ENCODE assay signal across 8 cellular contexts in the genomic region with DNA sequence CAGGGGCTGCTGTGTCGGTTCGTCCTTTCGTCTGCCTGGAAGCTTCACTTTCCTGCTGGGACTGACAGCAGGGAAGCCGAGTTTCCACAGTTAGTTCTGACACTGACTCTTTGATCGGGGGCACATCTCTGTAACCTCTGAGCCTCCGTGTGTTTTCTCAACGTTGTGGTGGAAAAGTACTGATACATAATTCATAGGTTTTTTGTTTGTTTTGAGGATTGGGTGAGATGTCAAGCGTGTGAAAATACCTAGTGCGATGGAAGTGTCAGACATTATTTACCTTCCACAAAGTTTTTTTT.
DNase-seq lines count a peak whose midpoint lies in the region; TF ChIP-seq lines count a peak whose summit lies in the region.

No MANE protein-coding gene starts in this region.

- no peaks in the 10 kb centered on the region for H3K9me3 ChIP-seq in SK-N-MC (ENCODE audit: low read depth, low read length)

- TF ChIP-seq CTCF in retinal pigment epithelial cell (conservative IDR thresholded peaks at IDR 0.05; ENCODE audit: low read depth, low read length): no peak

- H3K36me3 ChIP-seq in SK-N-MC (ENCODE audit: insufficient read depth, low read length): no peaks in the 10 kb centered on the region; the same call in 1 of the 2 replicates

- H3K4me3 ChIP-seq in SK-N-MC: peak overlapping the region; percentile 91
- H3K4me3 ChIP-seq in retinal pigment epithelial cell (ENCODE audit: low read length): peak overlapping the region; percentile 89

- H3K27ac ChIP-seq in SK-N-MC: no peak overlapping the region

- H3K9ac ChIP-seq in SK-N-MC (ENCODE audit: insufficient read length): peak overlapping the region; percentile 85

- peak; percentile 4 to 15 for DNase-seq in activated CD4-positive, alpha-beta T cell treated with anti-CD3 and anti-CD28 coated beads, Interleukin-2, amount 50 U/mL, for 4 hours
- DNase-seq in activated CD4-positive, alpha-beta T cell treated with anti-CD3 and anti-CD28 coated beads, Interleukin-2, amount 50 U/mL, for 1 hour: no peak
- DNase-seq in SK-N-MC (ENCODE audit: low read depth, low spot score) (no peak), fibroblast of peridontal ligament (ENCODE audit: extremely low read depth) (peak; percentile 23), retinal pigment epithelial cell (ENCODE audit: low read depth) (no peak), NCI-H187 treated with DMSO at 0.1 percent for 48 hours (lab: John Stamatoyannopoulos, UW) (no peak), DMS79 (lab: John Stamatoyannopoulos, UW) (no peak)
- no peak for DNase-seq in NK-92 treated with Interleukin-12 subunit alpha and Interleukin-12 subunit beta, amount 100 ng/mL, for 24 hours (lab: John Stamatoyannopoulos, UW)

Comparison
In these comparisons a context has a peak if more than half of its experiments do, and no peak if none do; other contexts are left out.
1. DNase-seq: peak in activated CD4-positive, alpha-beta T cell treated with anti-CD3 and anti-CD28 coated beads, Interleukin-2, amount 50 U/mL, for 4 hours (2 of 2) and fibroblast of peridontal ligament (single experiment); none in activated CD4-positive, alpha-beta T cell treated with anti-CD3 and anti-CD28 coated beads, Interleukin-2, amount 50 U/mL, for 1 hour (single experiment), SK-N-MC (single experiment), retinal pigment epithelial cell (single experiment), NCI-H187 treated with DMSO at 0.1 percent for 48 hours (single experiment), DMS79 (single experiment) and NK-92 treated with Interleukin-12 subunit alpha and Interleukin-12 subunit beta, amount 100 ng/mL, for 24 hours (single experiment).